26 cellular contexts compared by ENCODE assay signal in genomic region chr17:76085066-76085730, GRCh38. TPM values are rescaled to one million over a fixed set of nuclear protein-coding genes. Genes with fewer than 3 reads are reported as not detected.
"Had no signal": no experiment of that assay in that cellular context is flagged by ENCODE, and none has a peak within 500 bp of the region (broad histone marks: within the 10 kb centered on the region; RNA-seq: fewer than 3 reads in every experiment).

No MANE protein-coding gene starts in this region.

- H3K4me1 ChIP-seq: ascending aorta, SJSA1 had no signal

- H3K27ac ChIP-seq: ascending aorta, body of pancreas, Peyer's patch, SJSA1 had no signal

- H3K4me3 ChIP-seq: ascending aorta, body of pancreas, K562, Peyer's patch, SJSA1 had no signal

- H3K9me3 ChIP-seq: ascending aorta, body of pancreas, Peyer's patch, SJSA1 had no signal

- DNase-seq: activated CD4-positive, alpha-beta T cell treated with anti-CD3 and anti-CD28 coated beads for 4 hours; activated CD8-positive, alpha-beta memory T cell treated with anti-CD3 and anti-CD28 coated beads, Interleukin-2, amount 50 U/mL, for 4 hours; activated CD8-positive, alpha-beta T cell treated with anti-CD3 and anti-CD28 coated beads for 36 hours; activated effector memory CD4-positive, alpha-beta T cell treated with anti-CD3 and anti-CD28 coated beads, Interleukin-2, amount 50 U/mL, for 16 hours; activated naive CD4-positive, alpha-beta T cell treated with Interleukin-2 at 50 U/mL for 16 hours; activated naive CD8-positive, alpha-beta T cell treated with anti-CD3 and anti-CD28 coated beads, Interleukin-2, amount 50 U/mL, for 24 hours; amniotic stem cell; body of pancreas; Karpas-422; MM.1S; NCI-H1105; NCI-H1436; NCI-H1694 treated with DMSO at 0.1 percent for 48 hours; NCI-H2029 treated with DMSO at 0.1 percent for 48 hours; NCI-H446; NCI-H524; Peyer's patch; SHP77; T-cell had no signal

- H3K27me3 ChIP-seq: ascending aorta, body of pancreas, Peyer's patch had no signal

- ATAC-seq: activated CD4-positive, CD25-positive, alpha-beta regulatory T cell treated with anti-CD3 and anti-CD28 coated beads, Interleukin-2, amount 50 U/mL, for 24 hours; activated CD8-positive, alpha-beta T cell treated with anti-CD3 and anti-CD28 coated beads for 36 hours; activated naive CD4-positive, alpha-beta T cell treated with anti-CD3 and anti-CD28 coated beads, Interleukin-2, amount 50 U/mL, for 72 hours; activated naive CD8-positive, alpha-beta T cell treated with anti-CD3 and anti-CD28 coated beads, Interleukin-2, amount 50 U/mL, for 24 hours; body of pancreas; K562; T-cell had no signal

RNA-seq across cellular contexts. Expression of gene ZACN, which starts 6.2 kb away (rescaled TPM):
- total RNA-seq: ascending aorta, body of pancreas, bronchial epithelial cell, Peyer's patch, SJSA1 had no signal
- polyA plus RNA-seq: K562 had no signal

RNA-seq across cellular contexts. Expression of gene GALR2, which starts 10.6 kb away (rescaled TPM):
- total RNA-seq: bronchial epithelial cell, K562 had no signal

RNA-seq across cellular contexts. Expression of gene FOXJ1, which starts 55.8 kb away (rescaled TPM):
- total RNA-seq: activated T-helper 1 cell treated with anti-CD3 and anti-CD28 coated beads, Interleukin-12 subunit alpha, Interleukin-12 subunit beta, Interleukin-2, Interleukin-4 antibody, amounts not matched to agents 30 ng/mL and 10 ng/mL and 1 ng/mL, durations not matched to agents 14 hours and 24 hours and 36 hours; ascending aorta; bronchial epithelial cell; Peyer's patch; SJSA1 had no signal
- polyA plus RNA-seq: K562 had no signal
